Comparison of ENCODE assay signal across 32 cellular contexts in the genomic region with DNA sequence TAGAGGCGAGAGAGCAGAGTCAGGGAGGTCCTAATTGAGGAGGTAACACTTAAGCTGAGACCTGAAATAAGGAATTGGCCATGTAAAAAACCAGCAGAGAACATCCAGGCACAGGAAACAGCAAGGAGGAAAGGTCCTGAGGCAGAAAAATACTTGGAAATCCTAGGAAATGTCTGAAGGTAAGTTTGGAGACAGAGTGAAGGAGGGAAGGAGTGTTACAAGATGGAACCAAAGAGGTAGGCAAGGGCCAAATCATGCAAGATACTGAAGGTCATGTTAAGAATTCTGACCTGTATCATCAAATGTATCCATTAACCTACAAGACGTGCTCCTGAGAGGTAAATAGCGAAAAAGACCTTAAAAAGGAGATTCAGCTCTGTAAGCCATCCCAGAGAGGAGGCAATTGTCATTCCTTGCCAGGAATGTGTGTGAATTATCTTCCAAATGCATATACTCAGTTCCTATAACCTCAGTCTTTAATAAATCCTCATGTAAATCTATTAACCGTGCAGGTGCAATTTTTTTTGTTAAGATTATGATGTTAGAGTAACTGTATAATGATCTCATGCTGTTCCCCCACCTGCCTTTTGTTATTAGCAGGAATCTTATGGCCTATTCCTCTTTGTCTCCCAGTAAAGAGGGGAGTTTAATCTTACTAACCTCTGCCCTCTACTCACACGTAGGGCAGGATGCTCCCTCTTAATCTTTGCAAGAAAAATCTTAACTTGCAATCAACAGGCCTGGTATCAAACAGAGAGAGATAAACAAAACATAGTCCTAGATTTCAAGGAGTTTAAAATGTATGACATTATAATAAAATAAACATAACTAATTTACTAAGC.
"Had no signal": no experiment of that assay in that cellular context is flagged by ENCODE, and none has a peak within 500 bp of the region (broad histone marks: within the 10 kb centered on the region; RNA-seq: fewer than 3 reads in every experiment).

No MANE protein-coding gene starts in this region.

- H3K4me1 Mint-ChIP-seq: activated CD4-positive, alpha-beta T cell treated with anti-CD3 and anti-CD28 coated beads, Interleukin-2, amount 10 ng/mL, durations not matched to agents 24 days and 14 days; activated T-helper 17 cell treated with anti-CD3 and anti-CD28 coated beads, Interleukin-2, amount 50 U/mL, for 72 hours; naive B cell; stimulated activated memory B cell treated with anti-CD40 and anti-IgM and Interleukin-4, amounts not matched to agents 10 μg/mL and 1 μg/mL and 100 μg/mL, for 72 hours had no signal

- H3K36me3 ChIP-seq: breast epithelium, pancreas, sigmoid colon, uterus, WERI-Rb-1 had no signal

- H3K9me3 Mint-ChIP-seq: activated CD4-positive, alpha-beta memory T cell treated with anti-CD3 and anti-CD28 coated beads for 36 hours; activated CD4-positive, alpha-beta T cell treated with anti-CD3 and anti-CD28 coated beads, Interleukin-2, amount 10 ng/mL, durations not matched to agents 24 days and 14 days; activated T-cell treated with anti-CD3 and anti-CD28 coated beads, Interleukin-2, amount 50 U/mL, for 4 hours; activated T-helper 17 cell treated with anti-CD3 and anti-CD28 coated beads, Interleukin-2, amount 50 U/mL, for 72 hours; naive B cell; stimulated activated memory B cell treated with anti-CD40 and anti-IgM and Interleukin-4, amounts not matched to agents 10 μg/mL and 1 μg/mL and 100 μg/mL, for 72 hours; stimulated activated naive CD8-positive, alpha-beta T cell treated with anti-CD3 and anti-CD28 coated beads, Interleukin-15, amount 100 ng/mL, for 72 hours; T-helper 1 cell treated with Interleukin-12 subunit alpha and Interleukin-12 subunit beta and Interleukin-4 antibody, amounts not matched to agents 30 μg/mL and 1 μg/mL, for 36 hours; type B pancreatic cell had no signal

- H3K9me3 ChIP-seq: breast epithelium, pancreas, psoas muscle, sigmoid colon, uterus had no signal

- H3K4me3 ChIP-seq: breast epithelium, pancreas, psoas muscle, sigmoid colon, uterus had no signal

- H3K4me3 Mint-ChIP-seq: activated CD4-positive, alpha-beta memory T cell treated with anti-CD3 and anti-CD28 coated beads for 36 hours; activated CD4-positive, alpha-beta T cell treated with anti-CD3 and anti-CD28 coated beads, Interleukin-2, amount 10 ng/mL, durations not matched to agents 24 days and 14 days; activated T-cell treated with anti-CD3 and anti-CD28 coated beads, Interleukin-2, amount 50 U/mL, for 4 hours; activated T-helper 17 cell treated with anti-CD3 and anti-CD28 coated beads, Interleukin-2, amount 50 U/mL, for 72 hours; naive B cell; stimulated activated memory B cell treated with anti-CD40 and anti-IgM and Interleukin-4, amounts not matched to agents 10 μg/mL and 1 μg/mL and 100 μg/mL, for 72 hours; stimulated activated naive CD8-positive, alpha-beta T cell treated with anti-CD3 and anti-CD28 coated beads, Interleukin-15, amount 100 ng/mL, for 72 hours; T-helper 1 cell treated with Interleukin-12 subunit alpha and Interleukin-12 subunit beta and Interleukin-4 antibody, amounts not matched to agents 30 μg/mL and 1 μg/mL, for 36 hours; type B pancreatic cell had no signal

- H3K4me1 ChIP-seq: breast epithelium, pancreas, psoas muscle, sigmoid colon, uterus had no signal

- H3K36me3 Mint-ChIP-seq: type B pancreatic cell had no signal

- H3K27me3 Mint-ChIP-seq: activated CD4-positive, alpha-beta memory T cell treated with anti-CD3 and anti-CD28 coated beads for 36 hours; activated CD4-positive, alpha-beta T cell treated with anti-CD3 and anti-CD28 coated beads, Interleukin-2, amount 10 ng/mL, durations not matched to agents 24 days and 14 days; activated T-helper 17 cell treated with anti-CD3 and anti-CD28 coated beads, Interleukin-2, amount 50 U/mL, for 72 hours; naive B cell; stimulated activated memory B cell treated with anti-CD40 and anti-IgM and Interleukin-4, amounts not matched to agents 10 μg/mL and 1 μg/mL and 100 μg/mL, for 72 hours; stimulated activated naive CD8-positive, alpha-beta T cell treated with anti-CD3 and anti-CD28 coated beads, Interleukin-15, amount 100 ng/mL, for 72 hours; type B pancreatic cell had no signal

- DNase-seq: activated CD4-positive, alpha-beta memory T cell treated with anti-CD3 and anti-CD28 coated beads for 36 hours; activated CD4-positive, alpha-beta T cell treated with anti-CD3 and anti-CD28 coated beads, Interleukin-2, amount 10 ng/mL, durations not matched to agents 24 days and 14 days; activated CD4-positive, CD25-positive, alpha-beta regulatory T cell treated with anti-CD3 and anti-CD28 coated beads, Interleukin-2, amount 50 U/mL, for 72 hours; activated gamma-delta T cell treated with Interleukin-2 at 50 U/mL for 16 hours; activated naive CD4-positive, alpha-beta T cell treated with anti-CD3 and anti-CD28 coated beads, Interleukin-2, amount 50 U/mL, for 16 hours; activated T-cell treated with anti-CD3 and anti-CD28 coated beads, Interleukin-2, amount 50 U/mL, for 4 hours; central memory CD4-positive, alpha-beta T cell; foreskin fibroblast; head of caudate nucleus; hippocampal formation; kidney; left colon; mammary epithelial cell; naive B cell; nucleus accumbens; pancreas; psoas muscle; sigmoid colon; small intestine; stimulated activated CD4-positive, alpha-beta T cell treated with anti-CD3 and anti-CD28 coated beads, Interleukin-4, amount 100 ng/mL, for 4 hours; stimulated activated CD8-positive, alpha-beta memory T cell treated with anti-CD3 and anti-CD28 coated beads, Interleukin-4, amount 100 ng/mL, for 48 hours; stimulated activated naive CD8-positive, alpha-beta T cell treated with anti-CD3 and anti-CD28 coated beads, Interleukin-15, amount 100 ng/mL, for 72 hours; substantia nigra; T1000; uterus; WERI-Rb-1 had no signal

- ATAC-seq: activated T-cell treated with anti-CD3 and anti-CD28 coated beads, Interleukin-2, amount 50 U/mL, for 4 hours; activated T-helper 17 cell treated with anti-CD3 and anti-CD28 coated beads, Interleukin-2, amount 50 U/mL, for 72 hours; esophagus mucosa; left colon; pancreas; psoas muscle; stimulated activated memory B cell treated with anti-CD40 and anti-IgM and Interleukin-4, amounts not matched to agents 10 μg/mL and 1 μg/mL and 100 μg/mL, for 72 hours; stimulated activated naive CD8-positive, alpha-beta T cell treated with anti-CD3 and anti-CD28 coated beads, Interleukin-15, amount 100 ng/mL, for 72 hours had no signal

- H3K27me3 ChIP-seq: breast epithelium, pancreas, sigmoid colon, uterus had no signal

- H3K27ac ChIP-seq: breast epithelium, pancreas, psoas muscle, sigmoid colon, uterus, WERI-Rb-1 had no signal

- H3K27ac Mint-ChIP-seq: activated CD4-positive, alpha-beta memory T cell treated with anti-CD3 and anti-CD28 coated beads for 36 hours; activated CD4-positive, alpha-beta T cell treated with anti-CD3 and anti-CD28 coated beads, Interleukin-2, amount 10 ng/mL, durations not matched to agents 24 days and 14 days; activated T-helper 17 cell treated with anti-CD3 and anti-CD28 coated beads, Interleukin-2, amount 50 U/mL, for 72 hours; stimulated activated memory B cell treated with anti-CD40 and anti-IgM and Interleukin-4, amounts not matched to agents 10 μg/mL and 1 μg/mL and 100 μg/mL, for 72 hours; stimulated activated naive CD8-positive, alpha-beta T cell treated with anti-CD3 and anti-CD28 coated beads, Interleukin-15, amount 100 ng/mL, for 72 hours; T-helper 1 cell treated with Interleukin-12 subunit alpha and Interleukin-12 subunit beta and Interleukin-4 antibody, amounts not matched to agents 30 μg/mL and 1 μg/mL, for 36 hours; type B pancreatic cell had no signal
